Comparison of ENCODE assay signal across 16 cellular contexts in the genomic region with DNA sequence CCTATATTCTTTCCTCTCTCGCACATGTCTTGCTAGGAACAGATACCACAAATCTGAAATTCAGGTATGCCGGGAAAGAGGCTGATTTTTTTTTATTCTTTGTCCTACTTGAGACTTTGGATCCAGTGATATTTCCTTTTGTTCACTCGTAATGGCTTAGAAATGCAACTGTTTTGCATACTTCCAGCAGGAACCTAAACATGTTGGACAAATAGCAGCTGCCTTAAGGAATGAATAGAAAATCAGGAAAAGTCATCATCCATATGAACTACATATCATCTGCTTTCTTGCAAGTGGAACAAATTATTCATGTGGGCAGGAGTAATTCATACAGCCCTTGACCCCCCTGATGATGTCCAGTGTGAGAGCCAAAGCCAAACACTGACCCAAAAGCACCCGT. TPM values are rescaled to one million over a fixed set of nuclear protein-coding genes. Genes with fewer than 3 reads are reported as not detected.
DNase-seq lines count a peak whose midpoint lies in the region; ATAC-seq and TF ChIP-seq lines count a peak whose summit lies in the region.
"Had no signal": no experiment of that assay in that cellular context is flagged by ENCODE, and none has a peak within 500 bp of the region (broad histone marks: within the 10 kb centered on the region; RNA-seq: fewer than 3 reads in every experiment).

No MANE protein-coding gene starts in this region.

- peak overlapping the region; percentile 37; the same call in 1 of the 2 replicates for H3K27ac Mint-ChIP-seq in GM23338
- peak overlapping the region in 6 of 9 donors; percentile 19 to 99 (median 68) for H3K27ac Mint-ChIP-seq in naive thymus-derived CD4-positive, alpha-beta T cell
- H3K27ac Mint-ChIP-seq: HFFc6 had no signal

- H4K20me1 ChIP-seq in GM23338 (replicated peaks; ENCODE audit: insufficient read depth), result no peaks in the 10 kb centered on the region

- CTCF ChIA-PET in AG04450 (lab: Charles Lee), result no interaction called here
- CTCF ChIA-PET in naive thymus-derived CD4-positive, alpha-beta T cell (lab: Charles Lee), result interaction anchor here (0.6 to 1.9 kb wide), 2 partner anchors 10 to 61 kb away, joined by 3 to 4 read pairs; no protein-coding TSS in a partner anchor

- H3K79me2 ChIP-seq in GM23338 (replicated peaks; ENCODE audit: insufficient read depth), result peaks cover 13% of the 10 kb centered on the region; the same call in 1 of the 2 replicates

- TF ChIP-seq CTCF in AG04450 (IDR thresholded peaks at IDR 0.05; ENCODE audit: low read depth, low read length) (no peak), GM23338 (conservative IDR thresholded peaks at IDR 0.05; ENCODE audit: low read depth in 2 of 2) (no peak), WI38 (IDR thresholded peaks at IDR 0.05; ENCODE audit: low read depth, low read length) (no peak)

- H3F3A ChIP-seq in GM23338 (replicated peaks; ENCODE audit: low read depth), result no peaks in the 10 kb centered on the region

- H3K4me3 ChIP-seq in AG04450 (ENCODE audit: low read depth, low read length), result no peak overlapping the region
- H3K4me3 ChIP-seq in GM23338, result no peak overlapping the region
- peak overlapping the region; percentile 13; the same call in 1 of the 2 replicates for H3K4me3 ChIP-seq in WI38 (ENCODE audit: low read depth, low read length)
- no peak overlapping the region for H3K4me3 ChIP-seq in naive thymus-derived CD4-positive, alpha-beta T cell (ENCODE audit: low read length)

- H3K36me3 ChIP-seq in GM23338 (ENCODE audit: insufficient read depth), result no peaks in the 10 kb centered on the region
- no peaks in the 10 kb centered on the region for H3K36me3 ChIP-seq in naive thymus-derived CD4-positive, alpha-beta T cell (ENCODE audit: control insufficient read depth in 2 of 3, insufficient read depth in 3 of 3, low read length in 3 of 3)
- H3K36me3 ChIP-seq: BE2C had no signal

- peaks cover 25% of the 10 kb centered on the region for H3K4me1 Mint-ChIP-seq in GM23338
- peaks cover 28 to 83% (median 74%) of the 10 kb centered on the region in 7 donors for H3K4me1 Mint-ChIP-seq in naive thymus-derived CD4-positive, alpha-beta T cell

- peaks cover 29% of the 10 kb centered on the region for H3K4me1 ChIP-seq in GM23338 (ENCODE audit: insufficient read depth)
- peaks cover 16 to 45% of the 10 kb centered on the region in 2 donors for H3K4me1 ChIP-seq in naive thymus-derived CD4-positive, alpha-beta T cell (ENCODE audit: control insufficient read depth in 2 of 2, insufficient read depth in 2 of 2, low read length in 2 of 2)
- H3K4me1 ChIP-seq: BE2C, Caco-2 had no signal

- no peak for DNase-seq in AG04450 (ENCODE audit: low read depth, low spot score)
- no peak for DNase-seq in GM23338 (ENCODE audit: low spot score)
- DNase-seq in naive thymus-derived CD4-positive, alpha-beta T cell, result no peak
- no peak for DNase-seq in NCI-H345 treated with DMSO at 0.1 percent for 48 hours (lab: John Stamatoyannopoulos, UW; ENCODE audit: unreplicated experiment)
- DNase-seq: BE2C; C1 segment of cervical spinal cord; Caco-2; CD4-positive, CD25-positive, alpha-beta regulatory T cell; GOT3; H7; HFFc6 had no signal

- POLR2A ChIA-PET in AG04450 (lab: Yijun Ruan, JAX), result interaction anchor here (0.7 kb wide), 1 partner anchor 43 kb away, joined by 4 read pairs; no protein-coding TSS in a partner anchor
- POLR2A ChIA-PET in naive thymus-derived CD4-positive, alpha-beta T cell (lab: Charles Lee), result interaction anchor here (0.5 kb wide), 1 partner anchor 13 kb away, joined by 5 read pairs; no protein-coding TSS in a partner anchor

- H3K9me3 Mint-ChIP-seq in GM23338, result peaks cover 13% of the 10 kb centered on the region
- peaks cover 0 to 6% (median 0%) of the 10 kb centered on the region in 11 donors for H3K9me3 Mint-ChIP-seq in naive thymus-derived CD4-positive, alpha-beta T cell
- H3K9me3 Mint-ChIP-seq: CD4-positive, CD25-positive, alpha-beta regulatory T cell; HFFc6 had no signal

- no peaks in the 10 kb centered on the region for H3K27me3 Mint-ChIP-seq in GM23338 (ENCODE audit: insufficient read depth, low read depth, poor library complexity)
- H3K27me3 Mint-ChIP-seq in naive thymus-derived CD4-positive, alpha-beta T cell, result no peaks in the 10 kb centered on the region
- H3K27me3 Mint-ChIP-seq: CD4-positive, CD25-positive, alpha-beta regulatory T cell had no signal

- intact Hi-C loops in naive thymus-derived CD4-positive, alpha-beta T cell (cut with micrococcal nuclease), result no loop called here

- ATAC-seq in GM23338, result no peak
- ATAC-seq in naive thymus-derived CD4-positive, alpha-beta T cell, result no peak
- ATAC-seq in HG02610 (IDR thresholded peaks at IDR 0.05; ENCODE audit: unreplicated experiment), result no peak
- ATAC-seq in HG03460 (IDR thresholded peaks at IDR 0.05; ENCODE audit: unreplicated experiment), result no peak
- ATAC-seq: HCT116, HepG2 had no signal

- H3K4me3 Mint-ChIP-seq in GM23338, result no peak overlapping the region
- no peak overlapping the region for H3K4me3 Mint-ChIP-seq in naive thymus-derived CD4-positive, alpha-beta T cell
- H3K4me3 Mint-ChIP-seq: CD4-positive, CD25-positive, alpha-beta regulatory T cell; HFFc6 had no signal

- peak overlapping the region; percentile 23; the same call in 1 of the 2 replicates for H3K4me2 ChIP-seq in GM23338

- no peak overlapping the region for H2AFZ ChIP-seq in GM23338

- peak overlapping the region; percentile 40 for H3K27ac ChIP-seq in AG04450 (ENCODE audit: low read depth, low read length)
- H3K27ac ChIP-seq in GM23338 (ENCODE audit: low read depth), result no peak overlapping the region
- no peak overlapping the region for H3K27ac ChIP-seq in naive thymus-derived CD4-positive, alpha-beta T cell (ENCODE audit: low read depth, low read length)

- no peaks in the 10 kb centered on the region for H3K27me3 ChIP-seq in AG04450 (ENCODE audit: control insufficient read depth, insufficient read depth, low read length)
- no peaks in the 10 kb centered on the region for H3K27me3 ChIP-seq in GM23338 (ENCODE audit: insufficient read depth)
- no peaks in the 10 kb centered on the region for H3K27me3 ChIP-seq in naive thymus-derived CD4-positive, alpha-beta T cell (ENCODE audit: control insufficient read depth in 2 of 2, insufficient read depth in 2 of 2, low read length in 2 of 2)
- H3K27me3 ChIP-seq: BE2C had no signal

- H3K9me2 ChIP-seq in GM23338 (ENCODE audit: insufficient read depth), result no peaks in the 10 kb centered on the region

- peaks cover 24% of the 10 kb centered on the region for H3K36me3 Mint-ChIP-seq in GM23338 (ENCODE audit: low read depth)
- peaks cover 9 to 43% (median 14%) of the 10 kb centered on the region in 5 donors for H3K36me3 Mint-ChIP-seq in naive thymus-derived CD4-positive, alpha-beta T cell

- no peaks in the 10 kb centered on the region; the same call in 1 of the 2 replicates for H3K9me3 ChIP-seq in AG04450 (ENCODE audit: control insufficient read depth, insufficient read depth, low read length)
- no peaks in the 10 kb centered on the region for H3K9me3 ChIP-seq in naive thymus-derived CD4-positive, alpha-beta T cell (ENCODE audit: control insufficient read depth in 2 of 3, low read length in 3 of 3)
- H3K9me3 ChIP-seq: BE2C, Caco-2 had no signal

TF ChIP-seq in GM23338, 12 proteins besides CTCF, POLR2A, EP300 and RAD21:
- TF ChIP-seq CREB1 (CRISPR knock-in tag; IDR thresholded peaks at IDR 0.05; ENCODE audit: low read depth), result no peak
- TF ChIP-seq, protein P1, sequence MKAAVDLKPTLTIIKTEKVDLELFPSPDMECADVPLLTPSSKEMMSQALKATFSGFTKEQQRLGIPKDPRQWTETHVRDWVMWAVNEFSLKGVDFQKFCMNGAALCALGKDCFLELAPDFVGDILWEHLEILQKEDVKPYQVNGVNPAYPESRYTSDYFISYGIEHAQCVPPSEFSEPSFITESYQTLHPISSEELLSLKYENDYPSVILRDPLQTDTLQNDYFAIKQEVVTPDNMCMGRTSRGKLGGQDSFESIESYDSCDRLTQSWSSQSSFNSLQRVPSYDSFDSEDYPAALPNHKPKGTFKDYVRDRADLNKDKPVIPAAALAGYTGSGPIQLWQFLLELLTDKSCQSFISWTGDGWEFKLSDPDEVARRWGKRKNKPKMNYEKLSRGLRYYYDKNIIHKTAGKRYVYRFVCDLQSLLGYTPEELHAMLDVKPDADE (IDR thresholded peaks at IDR 0.05), result no peak
- TF ChIP-seq ZNF114 (CRISPR knock-in tag; IDR thresholded peaks at IDR 0.05), result no peak
- TF ChIP-seq POLR2AphosphoS5 (IDR thresholded peaks at IDR 0.05; ENCODE audit: low read depth), result no peak
- no peak for TF ChIP-seq EZH2 (IDR thresholded peaks at IDR 0.05; ENCODE audit: low read depth, unreplicated experiment)
- no peak for TF ChIP-seq EZH2phosphoT487 (IDR thresholded peaks at IDR 0.05; ENCODE audit: unreplicated experiment)

RNA-seq across cellular contexts. Expression of a gene that starts 17.4 kb away (rescaled TPM):
- polyA plus RNA-seq in AG04450 (2011; rRNA removed) (8.6 and 11.4 TPM in 2 replicates), GM23338 (2016; fragmentation: Nextera tagmentation; extraction: Ambion mirVana) (2.8 and 4.7 TPM in 2 replicates)
- polyA minus RNA-seq in AG04450 (2011; rRNA and poly(A)+ RNA removed), result 18.5 and 20.3 TPM in 2 replicates
- total RNA-seq in GM23338 (2014; rRNA removed; shearing (Covaris generic)), result 11.0 and 11.1 TPM in 2 replicates
- total RNA-seq in naive thymus-derived CD4-positive, alpha-beta T cell, result 10 to 100 TPM; 29.1 to 49.3 (median 42.8) TPM
- polyA plus RNA-seq in naive thymus-derived CD4-positive, alpha-beta T cell, result 10 to 100 TPM; 10.0 to 14.9 TPM
